ENCODE assay signal across 17 cellular contexts in the genomic region with DNA sequence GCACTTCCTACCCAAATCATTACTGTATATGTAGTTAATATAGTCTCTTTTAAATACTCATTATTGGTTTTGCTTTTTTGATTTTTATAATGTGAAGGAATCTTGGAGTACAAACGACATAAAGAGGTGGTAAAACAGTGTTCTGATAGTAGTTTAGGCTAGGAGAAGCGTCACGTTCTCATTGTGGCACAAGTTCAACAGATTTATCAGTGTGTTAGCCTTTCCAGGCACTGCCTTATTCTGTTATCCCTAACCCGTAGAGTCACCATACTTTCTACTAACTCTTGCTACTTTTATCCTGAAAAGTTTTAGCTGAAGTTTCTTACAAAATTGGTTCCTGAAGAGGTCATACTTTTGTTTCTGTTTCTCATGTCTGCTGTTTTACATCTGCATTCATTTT.
DNase-seq lines count a peak whose midpoint lies in the region; ATAC-seq and TF ChIP-seq lines count a peak whose summit lies in the region.
"Had no signal": no experiment of that assay in that cellular context is flagged by ENCODE, and none has a peak within 500 bp of the region (broad histone marks: within the 10 kb centered on the region; RNA-seq: fewer than 3 reads in every experiment).

No MANE protein-coding gene starts in this region.

- no peak for DNase-seq in left ventricle myocardium superior
- DNase-seq in left cardiac atrium = no peak
- DNase-seq in OCI-LY7 (ENCODE audit: low spot score) = no peak
- no peak for DNase-seq in mucosa of gallbladder (ENCODE audit: low spot score)
- DNase-seq: C1 segment of cervical spinal cord; Calu3; CD4-positive, alpha-beta memory T cell; COR-L47; DMS153; DND-41; H9 had no signal

- POLR2A ChIA-PET in OCI-LY7 (lab: Charles Lee) = interaction anchor here (0.5 to 0.7 kb wide), 3 partner anchors 111 to 552 kb away, joined by 3 to 4 read pairs (median 3); no protein-coding TSS in a partner anchor

- H3K4me3 Mint-ChIP-seq in stimulated activated memory B cell treated with anti-CD40 and anti-IgM and Interleukin-4, amounts not matched to agents 10 μg/mL and 1 μg/mL and 100 μg/mL, for 72 hours = no peak overlapping the region
- H3K4me3 Mint-ChIP-seq: CD4-positive, alpha-beta memory T cell; GM23338; H9 had no signal

- CTCF ChIA-PET in OCI-LY7 (lab: Charles Lee; ENCODE audit: unreplicated experiment) = no interaction called here

- TF ChIP-seq CTCF in KMS-11 (conservative IDR thresholded peaks at IDR 0.05; ENCODE audit: low read depth, low read length) (no peak), OCI-LY7 (conservative IDR thresholded peaks at IDR 0.05; ENCODE audit: low read length) (no peak)

- H3K9me3 Mint-ChIP-seq in stimulated activated memory B cell treated with anti-CD40 and anti-IgM and Interleukin-4, amounts not matched to agents 10 μg/mL and 1 μg/mL and 100 μg/mL, for 72 hours = peaks cover 2% of the 10 kb centered on the region
- H3K9me3 Mint-ChIP-seq: CD4-positive, alpha-beta memory T cell; GM23338; H9 had no signal

- no peaks in the 10 kb centered on the region for H3K9me3 ChIP-seq in OCI-LY7 (ENCODE audit: low read length)

- peaks cover 54% of the 10 kb centered on the region for H3K36me3 Mint-ChIP-seq in stimulated activated memory B cell treated with anti-CD40 and anti-IgM and Interleukin-4, amounts not matched to agents 10 μg/mL and 1 μg/mL and 100 μg/mL, for 72 hours

- H3K4me1 Mint-ChIP-seq in stimulated activated memory B cell treated with anti-CD40 and anti-IgM and Interleukin-4, amounts not matched to agents 10 μg/mL and 1 μg/mL and 100 μg/mL, for 72 hours = no peaks in the 10 kb centered on the region
- H3K4me1 Mint-ChIP-seq: GM23338, H9 had no signal

- H4K20me1 ChIP-seq in KMS-11 (ENCODE audit: insufficient read depth) (no peaks in the 10 kb centered on the region), OCI-LY7 (ENCODE audit: insufficient read depth, low read length) (no peaks in the 10 kb centered on the region)

- H3K36me3 ChIP-seq in KMS-11 (ENCODE audit: insufficient read depth) (no peaks in the 10 kb centered on the region), OCI-LY7 (ENCODE audit: insufficient read depth, low read length) (peaks cover 36% of the 10 kb centered on the region)

- H3K27ac ChIP-seq in KMS-11 = peak overlapping the region; percentile 80
- peak overlapping the region; percentile 18 for H3K27ac ChIP-seq in OCI-LY7 (ENCODE audit: low read depth, low read length, poor library complexity, severe bottlenecking)

- no peaks in the 10 kb centered on the region for H3K9me2 ChIP-seq in OCI-LY7 (ENCODE audit: insufficient read depth, low read length)

- peak overlapping the region; percentile 44 for H3K27ac Mint-ChIP-seq in stimulated activated memory B cell treated with anti-CD40 and anti-IgM and Interleukin-4, amounts not matched to agents 10 μg/mL and 1 μg/mL and 100 μg/mL, for 72 hours
- H3K27ac Mint-ChIP-seq: GM23338, H9 had no signal

- no peaks in the 10 kb centered on the region for H3K27me3 Mint-ChIP-seq in stimulated activated memory B cell treated with anti-CD40 and anti-IgM and Interleukin-4, amounts not matched to agents 10 μg/mL and 1 μg/mL and 100 μg/mL, for 72 hours
- H3K27me3 Mint-ChIP-seq: CD4-positive, alpha-beta memory T cell had no signal

- H3K4me1 ChIP-seq in KMS-11 (ENCODE audit: low read depth, poor library complexity, severe bottlenecking) (peaks cover 74% of the 10 kb centered on the region), OCI-LY7 (ENCODE audit: insufficient read depth, low read length, poor library complexity, severe bottlenecking) (peaks cover 35% of the 10 kb centered on the region)

- no peak overlapping the region for H2AFZ ChIP-seq in KMS-11 (ENCODE audit: low read depth)
- H2AFZ ChIP-seq in OCI-LY7 (ENCODE audit: low read length) = no peak overlapping the region
- H2AFZ ChIP-seq: GM23338 had no signal

- intact Hi-C loops in left ventricle myocardium superior (cut with micrococcal nuclease) (no loop called here), left cardiac atrium (cut with DNase I) (no loop called here), OCI-LY7 (cut with micrococcal nuclease; ENCODE audit: unreplicated experiment) (no loop called here)

- H3K79me2 ChIP-seq in KMS-11 (ENCODE audit: insufficient read depth, low read depth) (no peaks in the 10 kb centered on the region), OCI-LY7 (ENCODE audit: insufficient read depth, low read depth, low read length) (no peaks in the 10 kb centered on the region)

- no TSS peak for BruUV-seq in OCI-LY7 (replicated peaks; lab: Mats Ljungman, UMichigan)

- H3K4me2 ChIP-seq in KMS-11 = peak overlapping the region; percentile 72
- no peak overlapping the region for H3K4me2 ChIP-seq in OCI-LY7 (ENCODE audit: low read length)
- H3K4me2 ChIP-seq: GM23338 had no signal

- no peaks in the 10 kb centered on the region for H3K27me3 ChIP-seq in KMS-11 (ENCODE audit: insufficient read depth, low read depth)

- H3K4me3 ChIP-seq in KMS-11 (IDR thresholded peaks at IDR 0.05; ENCODE audit: insufficient read depth, low read depth, low read length) (no peak overlapping the region), OCI-LY7 (ENCODE audit: low read depth, low read length, poor library complexity, severe bottlenecking) (no peak overlapping the region)
- H3K4me3 ChIP-seq: GM12878, GM23338 had no signal

- peak; percentile 26 for ATAC-seq in left ventricle myocardium superior
- ATAC-seq in left cardiac atrium = no peak
- ATAC-seq in stimulated activated memory B cell treated with anti-CD40 and anti-IgM and Interleukin-4, amounts not matched to agents 10 μg/mL and 1 μg/mL and 100 μg/mL, for 72 hours = no peak
- ATAC-seq in GM19463 (IDR thresholded peaks at IDR 0.05; ENCODE audit: unreplicated experiment) = no peak
- ATAC-seq: GM12878, GM23338, HCT116 had no signal

- H3K9ac ChIP-seq in KMS-11 = no peak overlapping the region
